Comparison of ENCODE assay signal across 25 cellular contexts in the genomic region with DNA sequence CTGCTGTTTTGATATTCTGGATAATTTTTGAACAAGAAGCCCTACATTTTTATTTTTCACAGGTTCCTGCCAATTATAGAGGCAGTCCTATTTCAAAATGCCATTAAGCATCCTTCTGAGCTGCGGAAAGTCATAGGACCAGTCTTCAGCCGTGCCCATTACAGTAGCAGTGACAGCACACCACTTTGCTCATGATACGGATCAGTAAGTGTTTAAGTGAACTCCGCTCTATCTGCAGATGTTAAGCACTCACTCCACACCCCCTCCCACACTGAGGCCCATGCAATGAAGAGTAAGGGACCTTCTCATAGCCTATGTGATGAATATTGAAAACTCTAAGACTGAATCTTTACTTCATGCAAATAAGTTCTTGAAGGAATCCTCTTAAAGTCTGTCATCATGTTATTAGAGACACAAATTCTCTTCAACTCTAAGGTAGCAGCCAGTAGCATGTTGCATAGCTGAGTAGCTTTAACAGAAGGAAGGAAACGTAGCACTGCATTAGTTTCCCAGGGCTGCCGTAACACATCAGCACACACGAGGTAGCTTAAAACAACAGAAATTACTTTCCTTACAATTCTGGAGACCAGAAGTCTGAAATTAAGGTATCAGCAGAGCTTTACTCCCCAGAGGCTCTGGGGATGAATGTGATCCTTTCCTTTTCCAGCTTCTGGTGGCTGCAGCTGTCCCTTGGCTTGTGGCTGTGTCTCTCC. TPM values are rescaled to one million over a fixed set of nuclear protein-coding genes. Genes with fewer than 3 reads are reported as not detected.
"Had no signal": no experiment of that assay in that cellular context is flagged by ENCODE, and none has a peak within 500 bp of the region (broad histone marks: within the 10 kb centered on the region; RNA-seq: fewer than 3 reads in every experiment).

No MANE protein-coding gene starts in this region.

- H3K27me3 Mint-ChIP-seq: activated CD4-positive, alpha-beta memory T cell treated with anti-CD3 and anti-CD28 coated beads, Interleukin-2, amount 10 ng/mL, durations not matched to agents 7 days and 5 days; natural killer cell treated with Interleukin-12 subunit alpha and Interleukin-12 subunit beta and Interleukin-15 and Interleukin-18, amount 100 ng/mL, for 72 hours; progenitor cell of endocrine pancreas; stimulated activated naive CD8-positive, alpha-beta T cell treated with anti-CD3 and anti-CD28 coated beads, Interleukin-15, Interleukin-2, amounts not matched to agents 100 ng/mL and 50 ng/mL, for 24 hours; type B pancreatic cell had no signal

- ATAC-seq: activated T-cell treated with anti-CD3 and anti-CD28 coated beads, Interleukin-2, amount 50 U/mL, for 4 hours; heart left ventricle; natural killer cell treated with Interleukin-12 subunit alpha and Interleukin-12 subunit beta and Interleukin-15 and Interleukin-18, amount 100 ng/mL, for 72 hours; right cardiac atrium had no signal

- H3K4me1 ChIP-seq: heart left ventricle had no signal

- H3K9me3 ChIP-seq: heart left ventricle had no signal

- DNase-seq: activated CD4-positive, alpha-beta memory T cell treated with anti-CD3 and anti-CD28 coated beads, Interleukin-2, amount 10 ng/mL, durations not matched to agents 7 days and 5 days; activated CD4-positive, alpha-beta T cell treated with anti-CD3 and anti-CD28 coated beads for 4 hours; activated effector memory CD4-positive, alpha-beta T cell treated with Interleukin-2 at 50 U/mL for 16 hours; activated naive CD4-positive, alpha-beta T cell treated with anti-CD3 and anti-CD28 coated beads, Interleukin-2, amount 50 U/mL, for 16 hours; activated T-cell treated with anti-CD3 and anti-CD28 coated beads, Interleukin-2, amount 50 U/mL, for 4 hours; dorsolateral prefrontal cortex; endodermal cell; heart left ventricle; immature natural killer cell; right cardiac atrium; small intestine; stimulated activated CD4-positive, alpha-beta T cell treated with anti-CD3 and anti-CD28 coated beads, Interleukin-4, amount 100 ng/mL, for 4 hours; WERI-Rb-1 had no signal

- H3K4me3 Mint-ChIP-seq: activated CD4-positive, alpha-beta memory T cell treated with anti-CD3 and anti-CD28 coated beads, Interleukin-2, amount 10 ng/mL, durations not matched to agents 7 days and 5 days; activated T-cell treated with anti-CD3 and anti-CD28 coated beads, Interleukin-2, amount 50 U/mL, for 4 hours; endodermal cell; immature natural killer cell; natural killer cell treated with Interleukin-12 subunit alpha and Interleukin-12 subunit beta and Interleukin-15 and Interleukin-18, amount 100 ng/mL, for 72 hours; stimulated activated naive CD8-positive, alpha-beta T cell treated with anti-CD3 and anti-CD28 coated beads, Interleukin-15, Interleukin-2, amounts not matched to agents 100 ng/mL and 50 ng/mL, for 24 hours; type B pancreatic cell had no signal

- H3K9me3 Mint-ChIP-seq: activated T-cell treated with anti-CD3 and anti-CD28 coated beads, Interleukin-2, amount 50 U/mL, for 4 hours; endodermal cell; stimulated activated naive CD8-positive, alpha-beta T cell treated with anti-CD3 and anti-CD28 coated beads, Interleukin-15, Interleukin-2, amounts not matched to agents 100 ng/mL and 50 ng/mL, for 24 hours; type B pancreatic cell had no signal

- H3K27ac ChIP-seq: dorsolateral prefrontal cortex, heart left ventricle, WERI-Rb-1 had no signal

- H3K36me3 Mint-ChIP-seq: immature natural killer cell; natural killer cell treated with Interleukin-12 subunit alpha and Interleukin-12 subunit beta and Interleukin-15 and Interleukin-18, amount 100 ng/mL, for 72 hours; type B pancreatic cell had no signal

- H3K27me3 ChIP-seq: dorsolateral prefrontal cortex, heart left ventricle had no signal

- H3K4me3 ChIP-seq: dorsolateral prefrontal cortex, heart left ventricle had no signal

- H3K27ac Mint-ChIP-seq: activated CD4-positive, alpha-beta memory T cell treated with anti-CD3 and anti-CD28 coated beads, Interleukin-2, amount 10 ng/mL, durations not matched to agents 7 days and 5 days; endodermal cell; immature natural killer cell; natural killer cell treated with Interleukin-12 subunit alpha and Interleukin-12 subunit beta and Interleukin-15 and Interleukin-18, amount 100 ng/mL, for 72 hours; progenitor cell of endocrine pancreas; stimulated activated naive CD8-positive, alpha-beta T cell treated with anti-CD3 and anti-CD28 coated beads, Interleukin-15, Interleukin-2, amounts not matched to agents 100 ng/mL and 50 ng/mL, for 24 hours; type B pancreatic cell had no signal

- H3K4me1 Mint-ChIP-seq: activated CD4-positive, alpha-beta memory T cell treated with anti-CD3 and anti-CD28 coated beads, Interleukin-2, amount 10 ng/mL, durations not matched to agents 7 days and 5 days; immature natural killer cell had no signal

- H3K36me3 ChIP-seq: heart left ventricle, WERI-Rb-1 had no signal

RNA-seq across cellular contexts. Expression of a gene that starts 20.3 kb away (rescaled TPM):
- total RNA-seq: activated CD4-positive, alpha-beta memory T cell treated with anti-CD3 and anti-CD28 coated beads, Interleukin-2, amount 10 ng/mL, durations not matched to agents 7 days and 5 days; activated T-cell treated with anti-CD3 and anti-CD28 coated beads, Interleukin-2, amount 50 U/mL, for 4 hours; astrocyte; endodermal cell; epithelial cell of proximal tubule; frontal cortex; heart left ventricle; lower leg skin; mesenteric fat pad; natural killer cell treated with Interleukin-12 subunit alpha and Interleukin-12 subunit beta and Interleukin-15 and Interleukin-18, amount 100 ng/mL, for 72 hours; omental fat pad; progenitor cell of endocrine pancreas; right cardiac atrium; temporal lobe had no signal
- polyA plus RNA-seq: adipose tissue, heart left ventricle, immature natural killer cell, right cardiac atrium, small intestine had no signal

RNA-seq across cellular contexts. Expression of a gene that starts 40.5 kb away (rescaled TPM):
- total RNA-seq: activated CD4-positive, alpha-beta memory T cell treated with anti-CD3 and anti-CD28 coated beads, Interleukin-2, amount 10 ng/mL, durations not matched to agents 7 days and 5 days; activated T-cell treated with anti-CD3 and anti-CD28 coated beads, Interleukin-2, amount 50 U/mL, for 4 hours; astrocyte; dorsolateral prefrontal cortex; endodermal cell; epithelial cell of proximal tubule; frontal cortex; heart left ventricle; lower leg skin; mesenteric fat pad; natural killer cell treated with Interleukin-12 subunit alpha and Interleukin-12 subunit beta and Interleukin-15 and Interleukin-18, amount 100 ng/mL, for 72 hours; omental fat pad; progenitor cell of endocrine pancreas; right cardiac atrium; temporal lobe had no signal
- polyA plus RNA-seq: adipose tissue, heart left ventricle, immature natural killer cell, right cardiac atrium, small intestine had no signal

RNA-seq across cellular contexts. Expression of a gene that starts 43.9 kb away (rescaled TPM):
- total RNA-seq: activated CD4-positive, alpha-beta memory T cell treated with anti-CD3 and anti-CD28 coated beads, Interleukin-2, amount 10 ng/mL, durations not matched to agents 7 days and 5 days; activated T-cell treated with anti-CD3 and anti-CD28 coated beads, Interleukin-2, amount 50 U/mL, for 4 hours; astrocyte; endodermal cell; epithelial cell of proximal tubule; frontal cortex; heart left ventricle; lower leg skin; mesenteric fat pad; natural killer cell treated with Interleukin-12 subunit alpha and Interleukin-12 subunit beta and Interleukin-15 and Interleukin-18, amount 100 ng/mL, for 72 hours; omental fat pad; progenitor cell of endocrine pancreas; right cardiac atrium; temporal lobe had no signal
- polyA plus RNA-seq: adipose tissue, heart left ventricle, immature natural killer cell, right cardiac atrium, small intestine had no signal

RNA-seq across cellular contexts. Expression of a gene that starts 47.3 kb away (rescaled TPM):
- total RNA-seq: activated CD4-positive, alpha-beta memory T cell treated with anti-CD3 and anti-CD28 coated beads, Interleukin-2, amount 10 ng/mL, durations not matched to agents 7 days and 5 days; activated T-cell treated with anti-CD3 and anti-CD28 coated beads, Interleukin-2, amount 50 U/mL, for 4 hours; astrocyte; endodermal cell; epithelial cell of proximal tubule; frontal cortex; heart left ventricle; lower leg skin; mesenteric fat pad; natural killer cell treated with Interleukin-12 subunit alpha and Interleukin-12 subunit beta and Interleukin-15 and Interleukin-18, amount 100 ng/mL, for 72 hours; omental fat pad; progenitor cell of endocrine pancreas; right cardiac atrium; temporal lobe had no signal
- polyA plus RNA-seq: adipose tissue, heart left ventricle, immature natural killer cell, right cardiac atrium, small intestine had no signal

RNA-seq across cellular contexts. Expression of a gene that starts 50.8 kb away (rescaled TPM):
- total RNA-seq: activated CD4-positive, alpha-beta memory T cell treated with anti-CD3 and anti-CD28 coated beads, Interleukin-2, amount 10 ng/mL, durations not matched to agents 7 days and 5 days; activated T-cell treated with anti-CD3 and anti-CD28 coated beads, Interleukin-2, amount 50 U/mL, for 4 hours; astrocyte; endodermal cell; epithelial cell of proximal tubule; frontal cortex; heart left ventricle; lower leg skin; mesenteric fat pad; natural killer cell treated with Interleukin-12 subunit alpha and Interleukin-12 subunit beta and Interleukin-15 and Interleukin-18, amount 100 ng/mL, for 72 hours; omental fat pad; progenitor cell of endocrine pancreas; right cardiac atrium; temporal lobe had no signal
- polyA plus RNA-seq: adipose tissue, heart left ventricle, immature natural killer cell, right cardiac atrium, small intestine had no signal
